In genomic region chr13:31749929-31750328, GRCh38 we compare ENCODE assay signal across 17 cellular contexts. TPM values are rescaled to one million over a fixed set of nuclear protein-coding genes. Genes with fewer than 3 reads are reported as not detected.
A peak's percentile ranks its signal among the peaks of the same experiment; 100 is the strongest.
DNase-seq lines count a peak whose midpoint lies in the region; ATAC-seq and TF ChIP-seq lines count a peak whose summit lies in the region.
"Had no signal": no experiment of that assay in that cellular context is flagged by ENCODE, and none has a peak within 500 bp of the region (broad histone marks: within the 10 kb centered on the region; RNA-seq: fewer than 3 reads in every experiment).

No MANE protein-coding gene starts in this region.

- H3K27ac ChIP-seq in AG04450 (ENCODE audit: low read depth, low read length) (no peak overlapping the region), IMR-90 (ENCODE audit: insufficient read depth, low read length) (no peak overlapping the region), gastroesophageal sphincter (no peak overlapping the region)
- H3K27ac ChIP-seq: KMS-11 had no signal

- no peak for TF ChIP-seq EP300 in gastroesophageal sphincter (IDR thresholded peaks at IDR 0.05)

- intact Hi-C loops in IMR-90 (cut with micrococcal nuclease) = no loop called here
- intact Hi-C loops in natural killer cell (cut with micrococcal nuclease) = no loop called here

- H3K14ac ChIP-seq in IMR-90 (replicated peaks; ENCODE audit: low read depth, low read length) = no peak overlapping the region

- no TSS peak for BruUV-seq in IMR-90 (replicated peaks; lab: Mats Ljungman, UMichigan)

- H3K27me3 ChIP-seq in AG04450 (ENCODE audit: control insufficient read depth, insufficient read depth, low read length) (no peaks in the 10 kb centered on the region), IMR-90 (ENCODE audit: control insufficient read depth, insufficient read depth, low read length) (no peaks in the 10 kb centered on the region), gastroesophageal sphincter (peaks cover 9% of the 10 kb centered on the region)

- dilution Hi-C loops in IMR-90 (cut with HindIII; ENCODE audit: low sequenced_read_pairs, unreplicated experiment) = no loop called here

- in situ Hi-C loops in IMR-90 (cut with MboI; ENCODE audit: low sequenced_read_pairs) = loop anchor here (25.0 kb wide), 1 partner anchor 513 kb away; no protein-coding TSS in a partner anchor

- H3K4me1 ChIP-seq in IMR-90 (ENCODE audit: control insufficient read depth, insufficient read depth, low read length) (no peaks in the 10 kb centered on the region; the same call in 1 of the 2 replicates), gastroesophageal sphincter (no peaks in the 10 kb centered on the region)

- H3K4me2 ChIP-seq in IMR-90 (ENCODE audit: low read depth, low read length) = no peak overlapping the region; the same call in 1 of the 2 replicates
- H3K4me2 ChIP-seq: KMS-11 had no signal

- H2BK120ac ChIP-seq in IMR-90 (ENCODE audit: low read depth, low read length) = no peak overlapping the region

- peaks cover 7% of the 10 kb centered on the region for H3K9me1 ChIP-seq in IMR-90 (ENCODE audit: insufficient read depth, low read length)

- H3K4ac ChIP-seq in IMR-90 (ENCODE audit: low read depth, low read length) = no peak overlapping the region

- no peak overlapping the region for H2BK15ac ChIP-seq in IMR-90 (ENCODE audit: low read depth, low read length)

- no peak overlapping the region for H2AFZ ChIP-seq in IMR-90 (replicated peaks; ENCODE audit: low read length, poor library complexity)

- DNase-seq in AG04450 (ENCODE audit: low read depth, low spot score) (peak; percentile 72), IMR-90 (peak; percentile 94), amniotic epithelial cell (ENCODE audit: low read depth) (peak; percentile 93), glomerular visceral epithelial cell (ENCODE audit: extremely low spot score) (peak; percentile 41), natural killer cell (no peak), HT-29 (ENCODE audit: low spot score) (no peak)
- DNase-seq: activated effector memory CD4-positive, alpha-beta T cell treated with Interleukin-2 at 50 U/mL for 16 hours; H9; hippocampal formation; mesendoderm; NCI-H2227 treated with DMSO at 0.1 percent for 48 hours had no signal

- no peak overlapping the region for H3K9ac ChIP-seq in IMR-90 (ENCODE audit: low read depth, low read length)
- H3K9ac ChIP-seq: KMS-11 had no signal

- TF ChIP-seq POLR2A in IMR-90 (IDR thresholded peaks at IDR 0.05; ENCODE audit: low read depth, low read length) (no peak), gastroesophageal sphincter (IDR thresholded peaks at IDR 0.05) (no peak)

- POLR2A ChIA-PET in AG04450 (lab: Yijun Ruan, JAX) = interaction anchor here (0.6 kb wide), 1 partner anchor 1893 kb away, joined by 10 read pairs; no protein-coding TSS in a partner anchor
- POLR2A ChIA-PET in IMR-90 (lab: Charles Lee; ENCODE audit: unreplicated experiment) = no interaction called here

- H4K20me1 ChIP-seq in IMR-90 (ENCODE audit: insufficient read depth, low read length) = no peaks in the 10 kb centered on the region

- ATAC-seq in IMR-90 (ENCODE audit: low read depth) (peak; percentile 94), natural killer cell (no peak), GM21717 (IDR thresholded peaks at IDR 0.05; ENCODE audit: unreplicated experiment) (no peak), gastroesophageal sphincter (no peak)

- TF ChIP-seq CTCF in AG04450 (IDR thresholded peaks at IDR 0.05; ENCODE audit: low read depth, low read length) (no peak), IMR-90 (conservative IDR thresholded peaks at IDR 0.05; ENCODE audit: low read depth, low read length) (no peak), natural killer cell (IDR thresholded peaks at IDR 0.05) (no peak), gastroesophageal sphincter (IDR thresholded peaks at IDR 0.05) (no peak)

- no peaks in the 10 kb centered on the region for H3K36me3 Mint-ChIP-seq in natural killer cell

- no peak overlapping the region for H2BK20ac ChIP-seq in IMR-90 (ENCODE audit: low read depth, low read length)

- H4K8ac ChIP-seq in IMR-90 (ENCODE audit: low read depth in 2 of 2, low read length in 2 of 2) = no peak overlapping the region

- H3K4me3 ChIP-seq in AG04450 (ENCODE audit: low read depth, low read length) (no peak overlapping the region), IMR-90 (ENCODE audit: insufficient read depth, low read depth, low read length) (no peak overlapping the region), gastroesophageal sphincter (no peak overlapping the region)

- H2AK5ac ChIP-seq in IMR-90 (ENCODE audit: low read depth, low read length) = no peak overlapping the region

- peak; percentile 9; the same call in 1 of the 2 replicates for TF ChIP-seq RAD21 in IMR-90 (IDR thresholded peaks at IDR 0.05; ENCODE audit: low read length)

- H3K4me3 Mint-ChIP-seq in natural killer cell = no peak overlapping the region
- H3K4me3 Mint-ChIP-seq: CD14-positive monocyte, H9 had no signal

- 0% methylated on average over 1 of the region's 4 CpGs; no CpG with 5 or more reads in 1 of the 2 experiments for WGBS in IMR-90 (ENCODE audit: extremely low coverage in 2 of 2, insufficient read length in 1 of 2), 2 experiments
- WGBS in gastroesophageal sphincter (ENCODE audit: low coverage in 1 of 2), 2 donors = 56 to 66% methylated on average over 4 of the region's 4 CpGs

- H4K91ac ChIP-seq in IMR-90 (ENCODE audit: insufficient read depth, low read depth, low read length) = no peak overlapping the region

- H3K27me3 Mint-ChIP-seq in natural killer cell (ENCODE audit: low read depth in 2 of 2) = peaks cover 18 to 22% of the 10 kb centered on the region in 2 donors

- H3K36me3 ChIP-seq in IMR-90 (ENCODE audit: control insufficient read depth, insufficient read depth, low read length) = no peaks in the 10 kb centered on the region
- H3K36me3 ChIP-seq in gastroesophageal sphincter = no peaks in the 10 kb centered on the region

- H3K9me3 Mint-ChIP-seq in natural killer cell = no peaks in the 10 kb centered on the region
- H3K9me3 Mint-ChIP-seq: CD14-positive monocyte, H9 had no signal

- H3K18ac ChIP-seq in IMR-90 (ENCODE audit: low read depth, low read length) = no peak overlapping the region

- peak overlapping the region; percentile 96 for H2BK5ac ChIP-seq in IMR-90 (ENCODE audit: low read depth, low read length, poor library complexity, severe bottlenecking)

- H3K23ac ChIP-seq in IMR-90 (ENCODE audit: low read depth, low read length) = no peak overlapping the region

- H2AK9ac ChIP-seq in IMR-90 (replicated peaks; ENCODE audit: low read depth, low read length, poor library complexity) = no peak overlapping the region

- no peaks in the 10 kb centered on the region for H3K9me3 ChIP-seq in AG04450 (ENCODE audit: control insufficient read depth, insufficient read depth, low read length)
- no peaks in the 10 kb centered on the region for H3K9me3 ChIP-seq in IMR-90 (ENCODE audit: control insufficient read depth, insufficient read depth, low read length)
- no peaks in the 10 kb centered on the region for H3K9me3 ChIP-seq in gastroesophageal sphincter

- CTCF ChIA-PET in AG04450 (lab: Charles Lee) (interaction anchor here (1.2 kb wide), 2 partner anchors 7 to 514 kb away, joined by 3 read pairs; no protein-coding TSS in a partner anchor), IMR-90 (lab: Yijun Ruan, JAX) (no interaction called here)

- H3K79me1 ChIP-seq in IMR-90 (ENCODE audit: low read depth in 1 of 2, low read length in 2 of 2) = no peaks in the 10 kb centered on the region

- no peak overlapping the region for H4K5ac ChIP-seq in IMR-90 (ENCODE audit: low read depth, low read length)

- H3K4me1 Mint-ChIP-seq in natural killer cell = peaks cover 0 to 2% of the 10 kb centered on the region in 2 donors
- H3K4me1 Mint-ChIP-seq: H9 had no signal

- H3K56ac ChIP-seq in IMR-90 (ENCODE audit: extremely low read depth, insufficient read depth, low read length) = no peak overlapping the region

- H3K27ac Mint-ChIP-seq in natural killer cell = no peak overlapping the region
- H3K27ac Mint-ChIP-seq: CD14-positive monocyte, H9 had no signal

TF ChIP-seq in IMR-90, 13 proteins besides CTCF, POLR2A, EP300 and RAD21 (continues in another document):
- TF ChIP-seq USF2 (IDR thresholded peaks at IDR 0.05; ENCODE audit: low read depth, low read length) (no peak), CEBPB (IDR thresholded peaks at IDR 0.05; ENCODE audit: low read depth, low read length) (peak; percentile 98), RCOR1 (IDR thresholded peaks at IDR 0.05; ENCODE audit: insufficient replicate concordance, low read length) (no peak), FOS (IDR thresholded peaks at IDR 0.05; ENCODE audit: low read depth, low read length) (peak; percentile 67), MAZ (IDR thresholded peaks at IDR 0.05; ENCODE audit: borderline replicate concordance, low read depth, low read length) (no peak), NFE2L2 (IDR thresholded peaks at IDR 0.05; ENCODE audit: low read depth, low read length) (0 out of 2 replicates have a peak, but pooled peaks have one; percentile 46), ELK1 (IDR thresholded peaks at IDR 0.05; ENCODE audit: borderline replicate concordance, low read depth, low read length) (no peak), RFX5 (IDR thresholded peaks at IDR 0.05; ENCODE audit: low read depth, low read length) (no peak), CHD1 (IDR thresholded peaks at IDR 0.05; ENCODE audit: low read depth, low read length) (no peak)

RNA-seq across cellular contexts. Expression of gene RXFP2, which starts 10.6 kb away (rescaled TPM):
- polyA plus RNA-seq in AG04450 (2011; rRNA removed) (not detected in 2 replicates), IMR-90 (2012; rRNA removed) (not detected in 2 replicates)
- not detected in 2 replicates for polyA minus RNA-seq in AG04450 (2011; rRNA and poly(A)+ RNA removed)
- total RNA-seq in IMR-90 (2012; rRNA removed) (not detected in 2 replicates), natural killer cell (not detected), gastroesophageal sphincter (not detected)
- polyA plus RNA-seq in IMR-90 (2012; cell fraction: cytosol; rRNA removed) = not detected in 2 replicates
- not detected in 2 replicates for polyA plus RNA-seq in IMR-90 (2012; cell fraction: nucleus; rRNA removed; ENCODE audit: low replicate concordance)
- total RNA-seq in HT-29 (2014; rRNA removed; shearing (Covaris generic)) = not detected in 2 replicates
- total RNA-seq: H9, SK-MEL-5, temporal lobe had no signal

Comparison
In these comparisons a context has a peak if more than half of its experiments do, and no peak if none do; other contexts are left out.
1. DNase-seq: peak in AG04450 (single experiment), IMR-90 (single experiment), amniotic epithelial cell (single experiment) and glomerular visceral epithelial cell (single experiment); none in natural killer cell (single experiment) and HT-29 (single experiment).